Comparison of ENCODE assay signal across 9 cellular contexts in genomic region chr12:13103391-13104033, GRCh38. TPM values are rescaled to one million over a fixed set of nuclear protein-coding genes. Genes with fewer than 3 reads are reported as not detected.
A peak's percentile ranks its signal among the peaks of the same experiment; 100 is the strongest.
DNase-seq lines count a peak whose midpoint lies in the region; ATAC-seq, FAIRE-seq and TF ChIP-seq lines count a peak whose summit lies in the region.
"Had no signal": no experiment of that assay in that cellular context is flagged by ENCODE, and none has a peak within 500 bp of the region (broad histone marks: within the 10 kb centered on the region; RNA-seq: fewer than 3 reads in every experiment).

Gene GSG1 (minus strand): TSS chr12:13103667. CDS start chr12:13103512, 155 bp downstream.

- H3K4me3 Mint-ChIP-seq in activated CD4-positive, alpha-beta T cell treated with anti-CD3 and anti-CD28 coated beads, Interleukin-2, amount 10 ng/mL, durations not matched to agents 24 days and 14 days: no peak within 1 kb of the TSS
- H3K4me3 Mint-ChIP-seq in activated B cell treated with CpG ODN at 0.5 μM for 24 hours (peak within 1 kb of the TSS; percentile 28), immature natural killer cell (peak within 1 kb of the TSS in 3 of 5 donors; percentile 86 to 92 (median 92))

- peak within 1 kb of the TSS in 4 of 5 donors; percentile 91 to 95 (median 94) for H3K27ac ChIP-seq in stomach

- peaks cover 0 to 4% (median 0%) of the 10 kb centered on the region in 4 donors for H3K9me3 ChIP-seq in stomach

- no peaks in the 10 kb centered on the region for H3K27me3 ChIP-seq in stomach

- POLR2A ChIA-PET in activated B cell treated with CpG ODN at 0.5 μM for 24 hours (lab: Charles Lee): no interaction called here

- TF ChIP-seq CTCF in activated B cell treated with CpG ODN at 0.5 μM for 24 hours (IDR thresholded peaks at IDR 0.05): no peak
- no peak for TF ChIP-seq CTCF in stomach (IDR thresholded peaks at IDR 0.05)
- no peak for TF ChIP-seq CTCF in omental fat pad (IDR thresholded peaks at IDR 0.05)

- CTCF ChIA-PET in activated B cell treated with CpG ODN at 0.5 μM for 24 hours (lab: Charles Lee): no interaction called here

- DNase-seq in activated CD4-positive, alpha-beta T cell treated with anti-CD3 and anti-CD28 coated beads, Interleukin-2, amount 10 ng/mL, durations not matched to agents 24 days and 14 days: peak; percentile 61
- DNase-seq in activated CD4-positive, alpha-beta T cell treated with anti-CD3 and anti-CD28 coated beads, Interleukin-2, amount 50 U/mL, for 1 hour: no peak
- DNase-seq in activated B cell treated with CpG ODN at 0.5 μM for 24 hours (no peak), immature natural killer cell (no peak), stomach (no peak), omental fat pad (ENCODE audit: low spot score) (no peak), OCI-M2 (lab: John Stamatoyannopoulos, UW; ENCODE audit: unreplicated experiment) (no peak), GM12891 (ENCODE audit: insufficient read length, low spot score) (no peak)

- H3K4me3 ChIP-seq in stomach: no peak within 1 kb of the TSS

- FAIRE-seq in GM12891 (lab: Jason Lieb, UNC): no peak
- FAIRE-seq: HTR-8/SVneo had no signal

- ATAC-seq in activated B cell treated with CpG ODN at 0.5 μM for 24 hours (ENCODE audit: low read depth): no peak
- ATAC-seq in omental fat pad (ENCODE audit: low FRiP score): no peak

- WGBS in stomach, 5 donors: 84 to 87% (median 85%) methylated on average over 8 of the region's 8 CpGs

- peaks cover 39% of the 10 kb centered on the region for H3K4me1 Mint-ChIP-seq in activated CD4-positive, alpha-beta T cell treated with anti-CD3 and anti-CD28 coated beads, Interleukin-2, amount 10 ng/mL, durations not matched to agents 24 days and 14 days
- H3K4me1 Mint-ChIP-seq in activated B cell treated with CpG ODN at 0.5 μM for 24 hours: peaks cover 48% of the 10 kb centered on the region
- H3K4me1 Mint-ChIP-seq in immature natural killer cell: peaks cover 20 to 25% of the 10 kb centered on the region in 2 donors

- intact Hi-C loops in activated CD4-positive, alpha-beta T cell treated with anti-CD3 and anti-CD28 coated beads, Interleukin-2, amount 10 ng/mL, durations not matched to agents 24 days and 14 days (cut with micrococcal nuclease): loop anchor here (5.0 to 10.0 kb wide), 2 partner anchors 244 to 1851 kb away; no protein-coding TSS in a partner anchor
- intact Hi-C loops in activated B cell treated with CpG ODN at 0.5 μM for 24 hours (cut with micrococcal nuclease) (loop anchor here (5.0 to 10.0 kb wide), 6 partner anchors 49 to 1511 kb away; partner anchors contain the start of genes CREBL2 and ETV6), stomach (cut with DNase I; ENCODE audit: low total_unique reads) (no loop called here)

- TF ChIP-seq POLR2A in stomach (IDR thresholded peaks at IDR 0.05) (no peak), GM12891 (IDR thresholded peaks at IDR 0.05; ENCODE audit: low read depth, low read length) (no peak)

- peaks cover 18 to 40% (median 30%) of the 10 kb centered on the region in 4 donors for H3K4me1 ChIP-seq in stomach

- no peaks in the 10 kb centered on the region for H3K36me3 ChIP-seq in stomach

- peak within 1 kb of the TSS; percentile 57 for H3K27ac Mint-ChIP-seq in activated CD4-positive, alpha-beta T cell treated with anti-CD3 and anti-CD28 coated beads, Interleukin-2, amount 10 ng/mL, durations not matched to agents 24 days and 14 days
- H3K27ac Mint-ChIP-seq in activated B cell treated with CpG ODN at 0.5 μM for 24 hours: peak within 1 kb of the TSS; percentile 93
- peak within 1 kb of the TSS; percentile 82 to 95 (median 89) for H3K27ac Mint-ChIP-seq in immature natural killer cell

- H3K36me3 Mint-ChIP-seq in activated CD4-positive, alpha-beta T cell treated with anti-CD3 and anti-CD28 coated beads, Interleukin-2, amount 10 ng/mL, durations not matched to agents 24 days and 14 days (ENCODE audit: low read depth): no peaks in the 10 kb centered on the region
- H3K36me3 Mint-ChIP-seq in activated B cell treated with CpG ODN at 0.5 μM for 24 hours (ENCODE audit: low read depth) (no peaks in the 10 kb centered on the region), immature natural killer cell (no peaks in the 10 kb centered on the region)

- H3K27me3 Mint-ChIP-seq in activated CD4-positive, alpha-beta T cell treated with anti-CD3 and anti-CD28 coated beads, Interleukin-2, amount 10 ng/mL, durations not matched to agents 24 days and 14 days: peaks cover 11% of the 10 kb centered on the region
- no peaks in the 10 kb centered on the region for H3K27me3 Mint-ChIP-seq in activated B cell treated with CpG ODN at 0.5 μM for 24 hours
- H3K27me3 Mint-ChIP-seq in immature natural killer cell (ENCODE audit: low read depth in 3 of 3): peaks cover 8 to 9% (median 8%) of the 10 kb centered on the region in 3 donors

- no peak for TF ChIP-seq EP300 in stomach (IDR thresholded peaks at IDR 0.05)

- no peaks in the 10 kb centered on the region for H3K9me3 Mint-ChIP-seq in activated CD4-positive, alpha-beta T cell treated with anti-CD3 and anti-CD28 coated beads, Interleukin-2, amount 10 ng/mL, durations not matched to agents 24 days and 14 days
- H3K9me3 Mint-ChIP-seq in activated B cell treated with CpG ODN at 0.5 μM for 24 hours (no peaks in the 10 kb centered on the region), immature natural killer cell (no peaks in the 10 kb centered on the region)

TF ChIP-seq in GM12891, 5 proteins besides CTCF, POLR2A, EP300 and RAD21:
- TF ChIP-seq TAF1 (IDR thresholded peaks at IDR 0.05; ENCODE audit: low read depth, low read length) (no peak), POU2F2 (IDR thresholded peaks at IDR 0.05; ENCODE audit: low read depth, low read length) (no peak), PAX5 (IDR thresholded peaks at IDR 0.05; ENCODE audit: insufficient read depth, low read length, severe bottlenecking) (no peak), POLR2AphosphoS5 (IDR thresholded peaks at IDR 0.05; ENCODE audit: low read depth, low read length) (no peak)

RNA-seq across cellular contexts. Expression of gene GSG1, which starts in this region (rescaled TPM):
- total RNA-seq in activated CD4-positive, alpha-beta T cell treated with anti-CD3 and anti-CD28 coated beads, Interleukin-2, amount 10 ng/mL, durations not matched to agents 24 days and 14 days: not detected in 2 replicates
- total RNA-seq in activated B cell treated with CpG ODN at 0.5 μM for 24 hours (not detected in 2 replicates), stomach (not detected), omental fat pad (under 1 TPM in 1 of 4 donors, not detected in 3; 0.56 TPM)
- polyA plus RNA-seq in immature natural killer cell (under 1 TPM in 1 of 3 donors, not detected in 2; 0.09 TPM), stomach (not detected)
- polyA plus RNA-seq in GM12891 (2012; ENCODE audit: low read depth, missing spikeins): not detected

Comparison
In these comparisons a context has a peak if more than half of its experiments do, and no peak if none do; other contexts are left out.
1. Peak in DNase-seq in activated CD4-positive, alpha-beta T cell treated with anti-CD3 and anti-CD28 coated beads, Interleukin-2, amount 10 ng/mL, durations not matched to agents 24 days and 14 days; RNA of the gene not detected or under 1 TPM.